ENCODE assay signal across 22 cellular contexts in the genomic region with DNA sequence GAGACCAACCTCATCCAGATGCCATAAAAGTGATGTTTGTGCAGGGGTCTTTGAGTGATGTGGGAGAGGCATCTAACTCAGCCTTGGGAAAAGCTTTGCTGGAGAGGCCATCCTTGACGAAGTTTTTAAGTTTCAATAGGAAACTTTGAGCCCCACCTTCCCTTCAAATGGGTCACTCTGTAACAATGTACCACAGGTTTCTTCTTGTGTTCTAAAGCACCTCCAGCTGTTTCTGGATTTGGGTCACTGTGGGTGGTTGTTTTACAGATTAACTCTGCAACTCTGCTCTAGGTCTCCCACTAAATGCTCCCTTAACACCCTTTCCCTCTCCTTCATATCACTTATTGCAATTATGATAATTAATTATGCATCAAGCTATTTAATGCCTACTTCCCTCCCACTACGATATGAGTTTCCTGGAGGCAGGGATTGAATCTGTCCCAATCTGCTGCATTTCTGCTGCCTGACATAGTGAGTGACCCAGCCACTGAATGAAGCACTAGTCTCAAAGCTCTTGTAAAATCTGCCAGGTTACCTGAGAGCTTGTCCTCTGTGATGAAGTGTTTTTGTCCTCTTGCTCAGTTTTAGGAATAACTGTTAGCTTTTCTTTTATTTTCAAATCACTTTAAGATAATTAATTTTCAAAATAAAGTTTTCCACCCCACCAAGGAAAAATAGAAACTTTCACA.
"Had no signal": no experiment of that assay in that cellular context is flagged by ENCODE, and none has a peak within 500 bp of the region (broad histone marks: within the 10 kb centered on the region; RNA-seq: fewer than 3 reads in every experiment).

No MANE protein-coding gene starts in this region.

- H3K27me3 ChIP-seq: MG63, SJSA1 had no signal

- H3K4me3 ChIP-seq: MG63, SJSA1, SK-N-MC had no signal

- H3K27ac ChIP-seq: SJSA1, SK-N-MC had no signal

- H3K4me1 ChIP-seq: SJSA1 had no signal

- ATAC-seq: HepG2 had no signal

- H3K9me3 ChIP-seq: MG63, SJSA1 had no signal

- DNase-seq: IMR-90, Karpas-422, KG1, MG63, NCI-H1092 treated with DMSO at 0.1 percent for 48 hours, NCI-H1436, NCI-H187, NCI-H2029, NCI-H2081 treated with DMSO at 0.1 percent for 48 hours, NCI-H2171, NCI-H226, NCI-H446, NCI-H510A, NCI-H524 treated with DMSO at 0.1 percent for 48 hours, NCI-H69, NCI-H774, Right ventricle myocardium superior, RPMI8226, SIG-M5 had no signal

- H3K36me3 ChIP-seq: MG63, SJSA1 had no signal
